In genomic region chr9:128885798-128886197, GRCh38 we compare ENCODE assay signal across 13 cellular contexts. TPM values are rescaled to one million over a fixed set of nuclear protein-coding genes. Genes with fewer than 3 reads are reported as not detected.
DNase-seq lines count a peak whose midpoint lies in the region; ATAC-seq, FAIRE-seq and TF ChIP-seq lines count a peak whose summit lies in the region.
"Had no signal": no experiment of that assay in that cellular context is flagged by ENCODE, and none has a peak within 500 bp of the region (broad histone marks: within the 10 kb centered on the region; RNA-seq: fewer than 3 reads in every experiment).

No MANE protein-coding gene starts in this region.

- H3K4me3 ChIP-seq in H7 (ENCODE audit: insufficient read depth, low read depth, low read length), result no peak overlapping the region
- H3K4me3 ChIP-seq in SJSA1, result no peak overlapping the region
- H3K4me3 ChIP-seq in hepatocyte, result no peak overlapping the region

- H3K36me3 ChIP-seq in H7 (replicated peaks; ENCODE audit: control insufficient read depth, insufficient read depth, low read length) (peaks cover 10% of the 10 kb centered on the region), SJSA1 (peaks cover 82% of the 10 kb centered on the region), hepatocyte (replicated peaks; ENCODE audit: insufficient read depth, low read depth) (no peaks in the 10 kb centered on the region)

- peaks cover 49% of the 10 kb centered on the region for H3K4me1 Mint-ChIP-seq in stimulated activated effector memory CD8-positive, alpha-beta T cell treated with anti-CD3 and anti-CD28 coated beads, Interleukin-12 subunit alpha, Interleukin-12 subunit beta, amount 100 ng/mL, for 72 hours

- H3K4me2 ChIP-seq in hepatocyte, result no peak overlapping the region

- peaks cover 77% of the 10 kb centered on the region for H3K4me1 ChIP-seq in SJSA1 (replicated peaks)
- H3K4me1 ChIP-seq in hepatocyte (ENCODE audit: insufficient read depth), result peaks cover 2% of the 10 kb centered on the region
- H3K4me1 ChIP-seq in foreskin keratinocyte, result peaks cover 29% of the 10 kb centered on the region

- H3K79me2 ChIP-seq in hepatocyte, result peaks cover 69% of the 10 kb centered on the region

- H3K9me3 ChIP-seq in SJSA1 (replicated peaks), result no peaks in the 10 kb centered on the region
- H3K9me3 ChIP-seq in hepatocyte (ENCODE audit: low read depth), result no peaks in the 10 kb centered on the region

- peak overlapping the region; percentile 91 for H3K27ac Mint-ChIP-seq in stimulated activated effector memory CD8-positive, alpha-beta T cell treated with anti-CD3 and anti-CD28 coated beads, Interleukin-12 subunit alpha, Interleukin-12 subunit beta, amount 100 ng/mL, for 72 hours

- FAIRE-seq in HTR-8/SVneo (lab: Jason Lieb, UNC), result no peak
- FAIRE-seq: D721Med had no signal

- no peak overlapping the region for H2AFZ ChIP-seq in hepatocyte

- H3K9me2 ChIP-seq in hepatocyte (replicated peaks; ENCODE audit: insufficient read depth), result no peaks in the 10 kb centered on the region

- TF ChIP-seq CTCF in hepatocyte (IDR thresholded peaks at IDR 0.05; ENCODE audit: poor library complexity) (no peak), foreskin keratinocyte (conservative IDR thresholded peaks at IDR 0.05) (no peak)

- DNase-seq in H7 (peak; percentile 33), SJSA1 (ENCODE audit: low read depth in 1 of 2, low spot score in 2 of 2) (no peak), hepatocyte (ENCODE audit: low spot score) (no peak), foreskin keratinocyte (no peak), NCI-H1694 treated with DMSO at 0.1 percent for 48 hours (lab: John Stamatoyannopoulos, UW) (no peak), HTR-8/SVneo (ENCODE audit: insufficient read length, low spot score) (no peak)
- no peak for DNase-seq in stimulated activated effector memory CD8-positive, alpha-beta T cell treated with anti-CD3 and anti-CD28 coated beads, Interleukin-12 subunit alpha, Interleukin-12 subunit beta, amount 100 ng/mL, for 72 hours (ENCODE audit: low spot score in 2 of 2)
- DNase-seq: activated CD8-positive, alpha-beta memory T cell treated with anti-CD3 and anti-CD28 coated beads, Interleukin-2, amount 50 U/mL, for 48 hours; GOT3; MV-4-11; NCI-H446; occipital lobe had no signal

- H3K4me3 Mint-ChIP-seq in stimulated activated effector memory CD8-positive, alpha-beta T cell treated with anti-CD3 and anti-CD28 coated beads, Interleukin-12 subunit alpha, Interleukin-12 subunit beta, amount 100 ng/mL, for 72 hours, result peak overlapping the region; percentile 97

- no peak for ATAC-seq in stimulated activated effector memory CD8-positive, alpha-beta T cell treated with anti-CD3 and anti-CD28 coated beads, Interleukin-12 subunit alpha, Interleukin-12 subunit beta, amount 100 ng/mL, for 72 hours
- no peak for ATAC-seq in foreskin keratinocyte

- H3K36me3 Mint-ChIP-seq in stimulated activated effector memory CD8-positive, alpha-beta T cell treated with anti-CD3 and anti-CD28 coated beads, Interleukin-12 subunit alpha, Interleukin-12 subunit beta, amount 100 ng/mL, for 72 hours, result peaks cover 76% of the 10 kb centered on the region

- H3K9me3 Mint-ChIP-seq in stimulated activated effector memory CD8-positive, alpha-beta T cell treated with anti-CD3 and anti-CD28 coated beads, Interleukin-12 subunit alpha, Interleukin-12 subunit beta, amount 100 ng/mL, for 72 hours, result no peaks in the 10 kb centered on the region

- peaks cover 5% of the 10 kb centered on the region for H4K20me1 ChIP-seq in hepatocyte (ENCODE audit: insufficient read depth, poor library complexity, severe bottlenecking)

- WGBS in hepatocyte (ENCODE audit: low lambda C conversion rate, missing lambda C conversion rate), result 79% methylated on average over 15 of the region's 15 CpGs

- H3K27ac ChIP-seq in SJSA1 (peak overlapping the region; percentile 23; the same call in 1 of the 2 replicates), hepatocyte (peak overlapping the region; percentile 27), foreskin keratinocyte (no peak overlapping the region)

- no peaks in the 10 kb centered on the region for H3K27me3 ChIP-seq in H7 (ENCODE audit: control insufficient read depth, insufficient read depth, low read length)
- H3K27me3 ChIP-seq in SJSA1 (replicated peaks), result no peaks in the 10 kb centered on the region
- no peaks in the 10 kb centered on the region for H3K27me3 ChIP-seq in hepatocyte
- no peaks in the 10 kb centered on the region for H3K27me3 ChIP-seq in foreskin keratinocyte

RNA-seq across cellular contexts. Expression of gene LRRC8A, which starts 3.9 kb away (rescaled TPM):
- total RNA-seq in H7 (2014; rRNA removed; shearing (Covaris generic)), result 67.2 and 76.0 TPM in 2 replicates
- total RNA-seq in SJSA1 (2014; rRNA removed; shearing (Covaris generic)), result 88.7 and 99.4 TPM in 2 replicates
- total RNA-seq in hepatocyte (28.8 and 30.7 TPM in 2 replicates), foreskin keratinocyte (127 and 152 TPM in 2 replicates)
- polyA plus RNA-seq in hepatocyte (46.8 and 55.6 TPM in 2 replicates), foreskin keratinocyte (74.0 and 81.3 TPM in 2 replicates)

RNA-seq across cellular contexts. Expression of gene KYAT1, which starts 4.0 kb away (rescaled TPM):
- 47.9 and 49.0 TPM in 2 replicates for total RNA-seq in H7 (2014; rRNA removed; shearing (Covaris generic))
- total RNA-seq in SJSA1 (2014; rRNA removed; shearing (Covaris generic)), result 7.9 and 18.3 TPM in 2 replicates
- total RNA-seq in hepatocyte, result 5.1 and 7.9 TPM in 2 replicates
- polyA plus RNA-seq in hepatocyte, result 8.4 and 8.7 TPM in 2 replicates
- 13.2 and 16.2 TPM in 2 replicates for total RNA-seq in foreskin keratinocyte
- 13.0 and 16.4 TPM in 2 replicates for polyA plus RNA-seq in foreskin keratinocyte

RNA-seq across cellular contexts. Expression of gene PHYHD1, which starts 35.0 kb away (rescaled TPM):
- total RNA-seq in H7 (2014; rRNA removed; shearing (Covaris generic)), result 24.3 and 27.2 TPM in 2 replicates
- total RNA-seq in SJSA1 (2014; rRNA removed; shearing (Covaris generic)), result not detected in 2 replicates
- total RNA-seq in hepatocyte (12.6 and 20.3 TPM in 2 replicates), foreskin keratinocyte (8.2 and 12.9 TPM in 2 replicates)
- polyA plus RNA-seq in hepatocyte (25.7 and 32.3 TPM in 2 replicates), foreskin keratinocyte (11.6 and 19.9 TPM in 2 replicates)

RNA-seq across cellular contexts. Expression of gene SPOUT1, which starts 56.2 kb away (rescaled TPM):
- 49.0 and 70.7 TPM in 2 replicates for total RNA-seq in H7 (2014; rRNA removed; shearing (Covaris generic))
- 13.5 and 15.3 TPM in 2 replicates for total RNA-seq in SJSA1 (2014; rRNA removed; shearing (Covaris generic))
- total RNA-seq in hepatocyte (21.9 and 27.3 TPM in 2 replicates), foreskin keratinocyte (32.0 and 35.9 TPM in 2 replicates)
- polyA plus RNA-seq in hepatocyte (38.5 and 59.6 TPM in 2 replicates), foreskin keratinocyte (58.9 and 61.1 TPM in 2 replicates)
